Comparison of ENCODE assay signal across 12 cellular contexts in the genomic region with DNA sequence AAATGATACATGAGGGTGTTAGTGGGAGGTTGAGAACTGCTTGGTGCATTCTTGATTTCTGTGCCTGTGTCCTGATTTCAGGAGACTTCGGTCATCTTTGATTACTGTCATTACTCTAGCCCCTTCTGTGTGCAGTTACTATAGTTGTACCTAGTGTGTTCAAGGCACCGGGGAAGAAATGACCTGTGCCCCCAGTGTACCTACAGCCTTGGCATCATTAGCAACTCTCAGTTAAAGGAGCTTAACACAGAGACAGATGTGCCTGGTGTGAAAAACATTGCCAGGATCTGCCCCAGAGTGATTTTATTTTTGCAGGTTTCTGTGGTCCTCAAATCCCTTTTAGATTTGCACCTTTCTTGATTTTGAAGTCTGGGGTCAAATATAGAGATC.
A peak's percentile ranks its signal among the peaks of the same experiment; 100 is the strongest.
DNase-seq lines count a peak whose midpoint lies in the region; ATAC-seq, FAIRE-seq and TF ChIP-seq lines count a peak whose summit lies in the region.
"Had no signal": no experiment of that assay in that cellular context is flagged by ENCODE, and none has a peak within 500 bp of the region (broad histone marks: within the 10 kb centered on the region; RNA-seq: fewer than 3 reads in every experiment).

No MANE protein-coding gene starts in this region.

- H3K4me1 Mint-ChIP-seq in activated CD8-positive, alpha-beta memory T cell treated with anti-CD3 and anti-CD28 coated beads, Interleukin-2, amount 10 ng/mL, durations not matched to agents 7 days and 5 days, result peaks cover 83% of the 10 kb centered on the region

- TF ChIP-seq CTCF in SU-DHL-6 (IDR thresholded peaks at IDR 0.05; ENCODE audit: insufficient read depth, low read length, poor library complexity, severe bottlenecking) (no peak), esophagus muscularis mucosa (IDR thresholded peaks at IDR 0.05) (no peak)

- no peaks in the 10 kb centered on the region for H3K9me3 Mint-ChIP-seq in activated CD8-positive, alpha-beta memory T cell treated with anti-CD3 and anti-CD28 coated beads, Interleukin-2, amount 10 ng/mL, durations not matched to agents 7 days and 5 days (ENCODE audit: low read depth)

- peak overlapping the region; percentile 85 for H3K27ac Mint-ChIP-seq in activated CD8-positive, alpha-beta memory T cell treated with anti-CD3 and anti-CD28 coated beads, Interleukin-2, amount 10 ng/mL, durations not matched to agents 7 days and 5 days

- peak overlapping the region; percentile 89 for H3K4me2 ChIP-seq in SU-DHL-6 (ENCODE audit: low read depth, low read length, poor library complexity, severe bottlenecking)

- ATAC-seq in activated CD8-positive, alpha-beta memory T cell treated with anti-CD3 and anti-CD28 coated beads, Interleukin-2, amount 10 ng/mL, durations not matched to agents 7 days and 5 days, result no peak
- no peak for ATAC-seq in GM21737 (IDR thresholded peaks at IDR 0.05; ENCODE audit: unreplicated experiment)
- ATAC-seq: K562 had no signal

- intact Hi-C loops in esophagus muscularis mucosa (cut with DNase I), result no loop called here

- H3K27me3 ChIP-seq in SU-DHL-6 (ENCODE audit: low read length) (no peaks in the 10 kb centered on the region), esophagus muscularis mucosa (no peaks in the 10 kb centered on the region), small intestine (ENCODE audit: control insufficient read depth in 2 of 2, insufficient read depth in 2 of 2, low read length in 2 of 2) (no peaks in the 10 kb centered on the region)
- H3K27me3 ChIP-seq: uterus had no signal

- CTCF ChIA-PET in activated CD8-positive, alpha-beta memory T cell treated with anti-CD3 and anti-CD28 coated beads, Interleukin-2, amount 10 ng/mL, durations not matched to agents 7 days and 5 days (lab: Charles Lee), result interaction anchor here (1.7 to 2.9 kb wide), 2 partner anchors 29 to 63 kb away, joined by 5 to 9 read pairs; a partner anchor contains a TSS

- H3K79me2 ChIP-seq in SU-DHL-6 (ENCODE audit: insufficient read depth, low read length), result peaks cover 81% of the 10 kb centered on the region

- peaks cover 16 to 28% (median 27%) of the 10 kb centered on the region in 4 donors for H3K4me1 ChIP-seq in esophagus muscularis mucosa
- H3K4me1 ChIP-seq in small intestine (ENCODE audit: control insufficient read depth in 2 of 2, insufficient read depth in 1 of 2, low read depth in 1 of 2, low read length in 1 of 2), result peaks cover 6 to 28% of the 10 kb centered on the region in 2 donors
- H3K4me1 ChIP-seq: uterus had no signal

- peak overlapping the region; percentile 58 for H3K9ac ChIP-seq in SU-DHL-6 (ENCODE audit: low read length)

- H3K4me3 ChIP-seq in SU-DHL-6 (ENCODE audit: insufficient read depth, low read length, poor library complexity, severe bottlenecking) (peak overlapping the region; percentile 33), esophagus muscularis mucosa (peak overlapping the region in 1 of 4 donors; percentile 26), small intestine (ENCODE audit: low read depth in 1 of 2, low read length in 2 of 2) (no peak overlapping the region)
- H3K4me3 ChIP-seq: K562, uterus had no signal

- H3K27ac ChIP-seq in SU-DHL-6 (ENCODE audit: low read depth, low read length), result peak overlapping the region; percentile 99
- peak overlapping the region; percentile 58 to 66 (median 64) for H3K27ac ChIP-seq in esophagus muscularis mucosa (replicated peaks in 1 of 4)
- H3K27ac ChIP-seq in small intestine (ENCODE audit: low read depth in 1 of 2, low read length in 1 of 2), result peak overlapping the region in 1 of 2 donors; percentile 61

- peaks cover 48% of the 10 kb centered on the region for H3K36me3 Mint-ChIP-seq in activated CD8-positive, alpha-beta memory T cell treated with anti-CD3 and anti-CD28 coated beads, Interleukin-2, amount 10 ng/mL, durations not matched to agents 7 days and 5 days

- TF ChIP-seq EP300 in esophagus muscularis mucosa (IDR thresholded peaks at IDR 0.05), result no peak

- H2AFZ ChIP-seq in SU-DHL-6 (ENCODE audit: low read depth, low read length, severe bottlenecking), result no peak overlapping the region

- 70% methylated on average over 2 of the region's 2 CpGs for WGBS in esophagus muscularis mucosa
- WGBS in small intestine, 3 donors, result 21 to 59% (median 33%) methylated on average over 2 of the region's 2 CpGs

- no peaks in the 10 kb centered on the region for H3K9me2 ChIP-seq in SU-DHL-6 (replicated peaks; ENCODE audit: insufficient read depth, low read length)

- no peak for FAIRE-seq in small intestine (lab: Jason Lieb, UNC)
- FAIRE-seq: K562 had no signal

- H3K36me3 ChIP-seq in SU-DHL-6 (ENCODE audit: low read length) (0 out of 2 replicates have a peak, but pooled peaks cover 5% of the 10 kb centered on the region), esophagus muscularis mucosa (no peaks in the 10 kb centered on the region), small intestine (ENCODE audit: control insufficient read depth in 2 of 2, insufficient read depth in 2 of 2, low read length in 2 of 2) (no peaks in the 10 kb centered on the region)
- H3K36me3 ChIP-seq: uterus had no signal

- H3K9me3 ChIP-seq in SU-DHL-6 (ENCODE audit: insufficient read depth, low read length) (no peaks in the 10 kb centered on the region), esophagus muscularis mucosa (no peaks in the 10 kb centered on the region), small intestine (ENCODE audit: control insufficient read depth, low read depth) (no peaks in the 10 kb centered on the region)
- H3K9me3 ChIP-seq: uterus had no signal

- peaks cover 83% of the 10 kb centered on the region for H3F3A ChIP-seq in SU-DHL-6 (ENCODE audit: insufficient read depth)

- no peaks in the 10 kb centered on the region for H3K27me3 Mint-ChIP-seq in activated CD8-positive, alpha-beta memory T cell treated with anti-CD3 and anti-CD28 coated beads, Interleukin-2, amount 10 ng/mL, durations not matched to agents 7 days and 5 days

- H4K20me1 ChIP-seq in SU-DHL-6 (ENCODE audit: low read depth, low read length), result no peaks in the 10 kb centered on the region

- no peak for TF ChIP-seq POLR2A in esophagus muscularis mucosa (IDR thresholded peaks at IDR 0.05; ENCODE audit: low read depth)

- no peak for DNase-seq in activated CD8-positive, alpha-beta memory T cell treated with anti-CD3 and anti-CD28 coated beads, Interleukin-2, amount 10 ng/mL, durations not matched to agents 7 days and 5 days
- DNase-seq in activated CD8-positive, alpha-beta memory T cell treated with anti-CD3 and anti-CD28 coated beads, Interleukin-2, amount 50 U/mL, for 48 hours, result no peak
- no peak for DNase-seq in esophagus muscularis mucosa (ENCODE audit: extremely low spot score)
- peak; percentile 43 for DNase-seq in small intestine
- DNase-seq in NCI-H1105 treated with DMSO at 0.1 percent for 48 hours (lab: John Stamatoyannopoulos, UW), result no peak
- no peak for DNase-seq in stimulated activated CD4-positive, alpha-beta T cell treated with anti-CD3 and anti-CD28 coated beads, Interleukin-2, amount 100 ng/mL, for 24 hours
- DNase-seq: DMS79 treated with DMSO at 0.1 percent for 48 hours, NCI-H2081 treated with DMSO at 0.1 percent for 48 hours, uterus had no signal

- H3K4me3 Mint-ChIP-seq in activated CD8-positive, alpha-beta memory T cell treated with anti-CD3 and anti-CD28 coated beads, Interleukin-2, amount 10 ng/mL, durations not matched to agents 7 days and 5 days, result peak overlapping the region; percentile 29
